1 cellular context compared by ENCODE assay signal in the genomic region with DNA sequence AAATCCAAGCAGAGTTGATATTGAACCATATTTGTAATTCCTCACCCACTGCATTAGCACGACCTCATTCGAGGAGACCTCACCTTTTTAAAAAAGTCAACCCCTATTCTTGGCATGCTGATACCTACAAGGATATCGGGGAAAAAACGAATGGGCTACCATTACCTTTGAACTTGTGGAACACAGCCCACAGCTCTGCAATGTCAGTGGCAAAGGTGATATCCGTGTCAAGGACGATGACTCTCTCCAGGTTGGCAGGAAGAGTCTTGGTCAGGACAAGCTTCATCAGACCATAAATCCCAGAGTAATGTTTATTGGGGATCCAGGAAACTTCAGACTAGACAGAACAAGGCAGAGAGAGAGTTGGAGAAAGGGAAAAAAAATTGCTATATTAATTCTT.
TF ChIP-seq lines count a peak whose summit lies in the region.

No MANE protein-coding gene starts in this region.

TF ChIP-seq in HepG2, 621 proteins besides CTCF, POLR2A, EP300 and RAD21 (continued from another document):
- TF ChIP-seq, protein P1, sequence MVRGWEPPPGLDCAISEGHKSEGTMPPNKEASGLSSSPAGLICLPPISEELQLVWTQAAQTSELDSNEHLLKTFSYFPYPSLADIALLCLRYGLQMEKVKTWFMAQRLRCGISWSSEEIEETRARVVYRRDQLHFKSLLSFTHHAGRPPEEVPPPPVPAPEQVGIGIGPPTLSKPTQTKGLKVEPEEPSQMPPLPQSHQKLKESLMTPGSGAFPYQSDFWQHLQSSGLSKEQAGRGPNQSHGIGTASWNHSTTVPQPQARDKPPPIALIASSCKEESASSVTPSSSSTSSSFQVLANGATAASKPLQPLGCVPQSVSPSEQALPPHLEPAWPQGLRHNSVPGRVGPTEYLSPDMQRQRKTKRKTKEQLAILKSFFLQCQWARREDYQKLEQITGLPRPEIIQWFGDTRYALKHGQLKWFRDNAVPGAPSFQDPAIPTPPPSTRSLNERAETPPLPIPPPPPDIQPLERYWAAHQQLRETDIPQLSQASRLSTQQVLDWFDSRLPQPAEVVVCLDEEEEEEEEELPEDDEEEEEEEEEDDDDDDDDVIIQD (CRISPR knock-in tag; IDR thresholded peaks at IDR 0.05; ENCODE audit: low read depth): peak; percentile 22; the same call in 1 of the 2 replicates
- no peak for TF ChIP-seq NFYC (CRISPR knock-in tag; IDR thresholded peaks at IDR 0.05)
- TF ChIP-seq RARA (CRISPR knock-in tag; IDR thresholded peaks at IDR 0.05): peak; percentile 55; the same call in 1 of the 2 replicates
TF ChIP-seq in HepG2: peak in this region for 2.
